11 cellular contexts compared by ENCODE assay signal in the genomic region with DNA sequence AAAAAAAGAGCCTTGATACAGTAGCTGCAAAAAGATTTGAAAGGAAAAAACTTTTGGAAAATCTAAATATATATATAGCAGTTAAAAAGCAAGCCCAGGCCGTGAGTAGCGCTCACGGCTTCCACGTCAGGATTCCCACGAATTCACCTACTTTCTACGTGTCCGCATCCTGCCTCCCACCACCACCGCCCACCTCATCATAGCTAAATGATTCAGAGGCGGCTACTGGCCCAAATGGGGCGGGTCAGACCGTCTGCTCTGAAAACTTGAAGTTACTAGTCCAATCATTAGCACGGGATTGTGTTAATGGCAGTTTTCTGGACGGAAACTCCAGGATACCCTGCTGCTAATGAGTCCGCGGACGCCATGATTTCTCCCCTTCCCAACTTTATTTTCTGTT. TPM values are rescaled to one million over a fixed set of nuclear protein-coding genes. Genes with fewer than 3 reads are reported as not detected.
DNase-seq lines count a peak whose midpoint lies in the region; ATAC-seq and TF ChIP-seq lines count a peak whose summit lies in the region.
"Had no signal": no experiment of that assay in that cellular context is flagged by ENCODE, and none has a peak within 500 bp of the region (broad histone marks: within the 10 kb centered on the region; RNA-seq: fewer than 3 reads in every experiment).

No MANE protein-coding gene starts in this region.

- H3K36me3 ChIP-seq in SJCRH30, result 0 out of 2 replicates have a peak, but pooled peaks cover 3% of the 10 kb centered on the region
- H3K36me3 ChIP-seq: gastrocnemius medialis had no signal

- ATAC-seq in HG03135 (IDR thresholded peaks at IDR 0.05; ENCODE audit: unreplicated experiment), result no peak
- ATAC-seq: gastrocnemius medialis, left lobe of liver had no signal

- H3K9me3 Mint-ChIP-seq in type B pancreatic cell (no peaks in the 10 kb centered on the region), endothelial cell (ENCODE audit: unreplicated experiment) (no peaks in the 10 kb centered on the region)

- DNase-seq in stimulated activated CD4-positive, alpha-beta T cell treated with anti-CD3 and anti-CD28 coated beads, Interleukin-1b, Interleukin-23, amount 100 ng/mL, for 48 hours, result peak; percentile 13
- no peak for DNase-seq in stimulated activated CD4-positive, alpha-beta T cell treated with anti-CD3 and anti-CD28 coated beads, Interleukin-4, amount 100 ng/mL, for 1 hour
- DNase-seq in SJCRH30 (no peak), fibroblast of mammary gland (ENCODE audit: low read depth) (peak; percentile 55), type B pancreatic cell (ENCODE audit: extremely low spot score, unreplicated experiment) (no peak), endothelial cell (ENCODE audit: low spot score) (no peak), KG1 (lab: John Stamatoyannopoulos, UW) (no peak)
- DNase-seq: gastrocnemius medialis, SHP77 treated with DMSO at 0.1 percent for 48 hours had no signal

- H3K27ac ChIP-seq in SJCRH30, result no peak overlapping the region

- peaks cover 6% of the 10 kb centered on the region; the same call in 1 of the 2 replicates for H3K4me1 ChIP-seq in SJCRH30

- peaks cover 11% of the 10 kb centered on the region for H3K36me3 Mint-ChIP-seq in type B pancreatic cell
- peaks cover 5% of the 10 kb centered on the region for H3K36me3 Mint-ChIP-seq in endothelial cell (ENCODE audit: low read depth, unreplicated experiment)

- H3K4me1 Mint-ChIP-seq in type B pancreatic cell (ENCODE audit: unreplicated experiment), result peaks cover 26% of the 10 kb centered on the region
- peaks cover 22% of the 10 kb centered on the region for H3K4me1 Mint-ChIP-seq in endothelial cell (ENCODE audit: unreplicated experiment)

- H3K27me3 Mint-ChIP-seq in type B pancreatic cell (peaks cover 25% of the 10 kb centered on the region), endothelial cell (ENCODE audit: unreplicated experiment) (peaks cover 23% of the 10 kb centered on the region)

- H3K9me3 ChIP-seq in SJCRH30 (replicated peaks), result no peaks in the 10 kb centered on the region
- H3K9me3 ChIP-seq: gastrocnemius medialis had no signal

- H3K27ac Mint-ChIP-seq in type B pancreatic cell, result no peak overlapping the region
- H3K27ac Mint-ChIP-seq in endothelial cell (ENCODE audit: unreplicated experiment), result no peak overlapping the region

- TF ChIP-seq CTCF in fibroblast of mammary gland (conservative IDR thresholded peaks at IDR 0.05; ENCODE audit: control insufficient read depth, insufficient read depth, low read depth, low read length) (no peak), type B pancreatic cell (conservative IDR thresholded peaks at IDR 0.05) (no peak), endothelial cell (IDR thresholded peaks at IDR 0.05; ENCODE audit: unreplicated experiment) (no peak)

- no peaks in the 10 kb centered on the region for H3K27me3 ChIP-seq in SJCRH30
- H3K27me3 ChIP-seq: gastrocnemius medialis had no signal

- peak overlapping the region; percentile 89 for H3K4me3 Mint-ChIP-seq in type B pancreatic cell
- no peak overlapping the region for H3K4me3 Mint-ChIP-seq in endothelial cell (ENCODE audit: unreplicated experiment)

- peak overlapping the region; percentile 94 for H3K4me3 ChIP-seq in SJCRH30
- H3K4me3 ChIP-seq in fibroblast of mammary gland (ENCODE audit: control insufficient read depth, low read depth, low read length), result peak overlapping the region; percentile 67

RNA-seq across cellular contexts. Expression of a gene that starts 1.3 kb away (rescaled TPM):
- 33.5 and 39.0 TPM in 2 replicates for total RNA-seq in SJCRH30 (2014; rRNA removed; shearing (Covaris generic))
- total RNA-seq in type B pancreatic cell (ENCODE audit: low replicate concordance) (9.6 and 10.0 TPM in 2 replicates), endothelial cell (ENCODE audit: unreplicated experiment) (6.7 TPM)

Comparison
In these comparisons a context has a peak if more than half of its experiments do, and no peak if none do; other contexts are left out.
1. DNase-seq: peak in stimulated activated CD4-positive, alpha-beta T cell treated with anti-CD3 and anti-CD28 coated beads, Interleukin-1b, Interleukin-23, amount 100 ng/mL, for 48 hours (single experiment) and fibroblast of mammary gland (single experiment); none in stimulated activated CD4-positive, alpha-beta T cell treated with anti-CD3 and anti-CD28 coated beads, Interleukin-4, amount 100 ng/mL, for 1 hour (single experiment), SJCRH30 (0 of 2), type B pancreatic cell (single experiment), endothelial cell (single experiment) and KG1 (single experiment).